Comparison of ENCODE assay signal across 14 cellular contexts in genomic region chr20:36855241-36855657, GRCh38. TPM values are rescaled to one million over a fixed set of nuclear protein-coding genes. Genes with fewer than 3 reads are reported as not detected.
DNase-seq lines count a peak whose midpoint lies in the region; ATAC-seq, FAIRE-seq and TF ChIP-seq lines count a peak whose summit lies in the region.
"Had no signal": no experiment of that assay in that cellular context is flagged by ENCODE, and none has a peak within 500 bp of the region (broad histone marks: within the 10 kb centered on the region; RNA-seq: fewer than 3 reads in every experiment).

No MANE protein-coding gene starts in this region.

- H4K20me1 ChIP-seq in IMR-90 (ENCODE audit: insufficient read depth, low read length): peaks cover 62% of the 10 kb centered on the region

- H3K9ac ChIP-seq in IMR-90 (ENCODE audit: low read depth, low read length): no peak overlapping the region

- no peak for FAIRE-seq in pancreas (lab: Jason Lieb, UNC)
- FAIRE-seq: GM19239 had no signal

- H3K79me1 ChIP-seq in IMR-90 (ENCODE audit: low read depth in 1 of 2, low read length in 2 of 2): peaks cover 21 to 89% of the 10 kb centered on the region in 2 experiments

- peak overlapping the region; percentile 34; the same call in 1 of the 2 replicates for H3K4ac ChIP-seq in IMR-90 (ENCODE audit: low read depth, low read length)

- H3K36me3 ChIP-seq in IMR-90 (ENCODE audit: control insufficient read depth, insufficient read depth, low read length): peaks cover 17% of the 10 kb centered on the region; the same call in 1 of the 2 replicates
- H3K36me3 ChIP-seq in ascending aorta: no peaks in the 10 kb centered on the region
- no peaks in the 10 kb centered on the region for H3K36me3 ChIP-seq in thymus (ENCODE audit: control insufficient read depth, insufficient read depth)
- no peaks in the 10 kb centered on the region for H3K36me3 ChIP-seq in pancreas

- CTCF ChIA-PET in IMR-90 (lab: Yijun Ruan, JAX): interaction anchor here (0.5 to 1.6 kb wide), 3 partner anchors 19 to 1416 kb away, joined by 3 to 5 read pairs (median 4); no protein-coding TSS in a partner anchor

- no TSS peak for BruUV-seq in IMR-90 (replicated peaks; lab: Mats Ljungman, UMichigan)

- no peak overlapping the region for H3K18ac ChIP-seq in IMR-90 (ENCODE audit: low read depth, low read length)

- H3K27ac ChIP-seq in IMR-90 (ENCODE audit: insufficient read depth, low read length) (no peak overlapping the region), ascending aorta (peak overlapping the region; percentile 93 to 99), thymus (ENCODE audit: low read depth) (peak overlapping the region; percentile 32), pancreas (no peak overlapping the region)

- H2AK5ac ChIP-seq in IMR-90 (ENCODE audit: low read depth, low read length): peak overlapping the region; percentile 66; the same call in 1 of the 2 replicates

- H3K14ac ChIP-seq in IMR-90 (replicated peaks; ENCODE audit: low read depth, low read length): peak overlapping the region; percentile 66

- H2BK5ac ChIP-seq in IMR-90 (ENCODE audit: low read depth, low read length, poor library complexity, severe bottlenecking): peak overlapping the region; percentile 32

- in situ Hi-C loops in IMR-90 (cut with MboI; ENCODE audit: low sequenced_read_pairs): no loop called here

- no peak overlapping the region for H3K56ac ChIP-seq in IMR-90 (ENCODE audit: extremely low read depth, insufficient read depth, low read length)

- H3K23ac ChIP-seq in IMR-90 (ENCODE audit: low read depth, low read length): no peak overlapping the region

- dilution Hi-C loops in IMR-90 (cut with HindIII; ENCODE audit: low sequenced_read_pairs, unreplicated experiment): no loop called here

- no peak for TF ChIP-seq RAD21 in IMR-90 (IDR thresholded peaks at IDR 0.05; ENCODE audit: low read length)

- peaks cover 3% of the 10 kb centered on the region for H3K9me3 ChIP-seq in IMR-90 (ENCODE audit: control insufficient read depth, insufficient read depth, low read length)
- H3K9me3 ChIP-seq in ascending aorta: no peaks in the 10 kb centered on the region
- no peaks in the 10 kb centered on the region for H3K9me3 ChIP-seq in thymus (ENCODE audit: control insufficient read depth)
- H3K9me3 ChIP-seq in pancreas: no peaks in the 10 kb centered on the region

- no peak overlapping the region for H4K5ac ChIP-seq in IMR-90 (ENCODE audit: low read depth, low read length)

- no peak overlapping the region for H3K4me3 ChIP-seq in IMR-90 (ENCODE audit: insufficient read depth, low read depth, low read length)
- H3K4me3 ChIP-seq in ascending aorta: peak overlapping the region; percentile 3 to 31
- no peak overlapping the region for H3K4me3 ChIP-seq in thymus (ENCODE audit: low read length)
- no peak overlapping the region for H3K4me3 ChIP-seq in pancreas

- WGBS in IMR-90 (ENCODE audit: extremely low coverage in 2 of 2, insufficient read length in 1 of 2), 2 experiments: 100% methylated on average over 1 of the region's 7 CpGs; no CpG with 5 or more reads in 1 of the 2 experiments
- WGBS in thymus: 93% methylated on average over 7 of the region's 7 CpGs
- 81 to 87% methylated on average over 7 of the region's 7 CpGs for WGBS in pancreas, 2 donors

- no peak overlapping the region for H2BK20ac ChIP-seq in IMR-90 (ENCODE audit: low read depth, low read length)

- no peak overlapping the region; the same call in none of the 2 replicates for H4K91ac ChIP-seq in IMR-90 (ENCODE audit: insufficient read depth, low read depth, low read length)

- no peak overlapping the region for H3K4me2 ChIP-seq in IMR-90 (ENCODE audit: low read depth, low read length)

- ATAC-seq in IMR-90 (ENCODE audit: low read depth) (no peak), GM21576 (IDR thresholded peaks at IDR 0.05; ENCODE audit: unreplicated experiment) (no peak), GM18858 (IDR thresholded peaks at IDR 0.05; ENCODE audit: unreplicated experiment) (no peak), pancreas (no peak)

- no peak for DNase-seq in IMR-90
- no peak for DNase-seq in ascending aorta (ENCODE audit: low spot score in 2 of 2)
- peak; percentile 54 for DNase-seq in kidney tubule cell (ENCODE audit: low spot score)
- no peak for DNase-seq in dedifferentiated amniotic fluid mesenchymal stem cell (ENCODE audit: extremely low spot score)
- DNase-seq in pancreas: no peak
- DNase-seq: activated gamma-delta T cell, MM.1S, NCI-H510A had no signal

- H3K27me3 ChIP-seq in IMR-90 (ENCODE audit: control insufficient read depth, insufficient read depth, low read length): no peaks in the 10 kb centered on the region
- H3K27me3 ChIP-seq in ascending aorta: no peaks in the 10 kb centered on the region
- H3K27me3 ChIP-seq in thymus (ENCODE audit: control insufficient read depth, insufficient read depth): no peaks in the 10 kb centered on the region
- no peaks in the 10 kb centered on the region for H3K27me3 ChIP-seq in pancreas

- no peak for TF ChIP-seq POLR2A in IMR-90 (IDR thresholded peaks at IDR 0.05; ENCODE audit: low read depth, low read length)

- H2AK9ac ChIP-seq in IMR-90 (replicated peaks; ENCODE audit: low read depth, low read length, poor library complexity): peak overlapping the region; percentile 80

- TF ChIP-seq CTCF in IMR-90 (conservative IDR thresholded peaks at IDR 0.05; ENCODE audit: low read depth, low read length) (no peak), ascending aorta (IDR thresholded peaks at IDR 0.05) (no peak), pancreas (IDR thresholded peaks at IDR 0.05) (no peak)

- intact Hi-C loops in IMR-90 (cut with micrococcal nuclease) (no loop called here), ascending aorta (cut with DNase I) (no loop called here), pancreas (cut with DNase I) (no loop called here)

- peaks cover 47% of the 10 kb centered on the region for H3K9me1 ChIP-seq in IMR-90 (ENCODE audit: insufficient read depth, low read length)

- peak overlapping the region in 1 of 2 experiments; percentile 60; a peak in 2 of 4 replicates for H4K8ac ChIP-seq in IMR-90 (ENCODE audit: low read depth in 2 of 2, low read length in 2 of 2)

- POLR2A ChIA-PET in IMR-90 (lab: Charles Lee; ENCODE audit: unreplicated experiment): no interaction called here

- no peak overlapping the region for H2BK15ac ChIP-seq in IMR-90 (ENCODE audit: low read depth, low read length)

- no peak overlapping the region for H2AFZ ChIP-seq in IMR-90 (replicated peaks; ENCODE audit: low read length, poor library complexity)

- H3K4me1 ChIP-seq in IMR-90 (ENCODE audit: control insufficient read depth, insufficient read depth, low read length): peaks cover 43% of the 10 kb centered on the region
- H3K4me1 ChIP-seq in ascending aorta: peaks cover 14 to 61% of the 10 kb centered on the region in 2 donors
- H3K4me1 ChIP-seq in thymus (ENCODE audit: control insufficient read depth, insufficient read depth, low read length): no peaks in the 10 kb centered on the region
- peaks cover 0 to 3% (median 0%) of the 10 kb centered on the region in 3 donors for H3K4me1 ChIP-seq in pancreas

- H2BK120ac ChIP-seq in IMR-90 (ENCODE audit: low read depth, low read length): peak overlapping the region; percentile 3; the same call in 1 of the 2 replicates

TF ChIP-seq in IMR-90, 13 proteins besides CTCF, POLR2A, EP300 and RAD21:
- TF ChIP-seq SMC3 (IDR thresholded peaks at IDR 0.05; ENCODE audit: low read depth, low read length): no peak
- no peak for TF ChIP-seq MAFK (IDR thresholded peaks at IDR 0.05; ENCODE audit: low read depth, low read length)
- no peak for TF ChIP-seq ELK1 (IDR thresholded peaks at IDR 0.05; ENCODE audit: borderline replicate concordance, low read depth, low read length)
- no peak for TF ChIP-seq USF2 (IDR thresholded peaks at IDR 0.05; ENCODE audit: low read depth, low read length)

RNA-seq across cellular contexts. Expression of gene TLDC2, which starts 20.7 kb away (rescaled TPM):
- total RNA-seq in IMR-90 (2012; rRNA removed): under 0.01 and 0.18 TPM in 2 replicates
- 0.07 and 0.19 TPM in 2 replicates for polyA plus RNA-seq in IMR-90 (2012; rRNA removed)
- polyA plus RNA-seq in IMR-90 (2012; cell fraction: cytosol; rRNA removed): 0.05 and 0.08 TPM in 2 replicates
- polyA plus RNA-seq in IMR-90 (2012; cell fraction: nucleus; rRNA removed; ENCODE audit: low replicate concordance): 0.07 and 0.10 TPM in 2 replicates
- not detected for total RNA-seq in ascending aorta
- polyA plus RNA-seq in thymus: 0.48 TPM
- total RNA-seq in pancreas: under 1 TPM in 5 of 6 donors, not detected in 1; 0.25 to 0.41 (median 0.34) TPM
- under 1 TPM; 0.23 to 0.82 TPM for polyA plus RNA-seq in pancreas
- total RNA-seq: glomerular endothelial cell, lung microvascular endothelial cell had no signal

Comparison
In these comparisons a context has a peak if more than half of its experiments do, and no peak if none do; other contexts are left out.
1. H3K27ac ChIP-seq: peak in ascending aorta (2 of 2) and thymus (single experiment); none in IMR-90 (single experiment) and pancreas (0 of 4).
2. H3K4me3 ChIP-seq: peak in ascending aorta (2 of 2); none in IMR-90 (single experiment), thymus (single experiment) and pancreas (0 of 4).